In genomic region chr12:91863702-91864101, GRCh38 we compare ENCODE assay signal across 25 cellular contexts.
"Had no signal": no experiment of that assay in that cellular context is flagged by ENCODE, and none has a peak within 500 bp of the region (broad histone marks: within the 10 kb centered on the region; RNA-seq: fewer than 3 reads in every experiment).

No MANE protein-coding gene starts in this region.

- H3K4me1 ChIP-seq: colonic mucosa, esophagus squamous epithelium, left lung, right lobe of liver, thyroid gland had no signal

- DNase-seq: colonic mucosa; effector CD8-positive, alpha-beta T cell; esophagus squamous epithelium; foreskin melanocyte; glutamatergic neuron; heart right ventricle; hippocampal formation; left cardiac atrium; left lung; mesendoderm; midbrain; natural killer cell; right lobe of liver; stimulated activated CD4-positive, alpha-beta T cell treated with anti-CD3 and anti-CD28 coated beads, Interleukin-12 subunit alpha, Interleukin-12 subunit beta, amount 100 ng/mL, for 4 hours; stimulated activated CD4-positive, alpha-beta T cell treated with anti-CD3 and anti-CD28 coated beads, Interleukin-1b, Interleukin-23, amount 100 ng/mL, for 48 hours; stimulated activated CD4-positive, alpha-beta T cell treated with anti-CD3 and anti-CD28 coated beads, Interleukin-4, amount 100 ng/mL, for 24 hours; stimulated activated naive CD4-positive, alpha-beta T cell treated with Interleukin-2 at 50 U/mL for 16 hours; stomach; thyroid gland had no signal

- ATAC-seq: heart right ventricle; left cardiac atrium; left lung; natural killer cell; right lobe of liver; stimulated activated effector memory CD8-positive, alpha-beta T cell treated with anti-CD3 and anti-CD28 coated beads, Interleukin-12 subunit alpha, Interleukin-12 subunit beta, amount 100 ng/mL, for 72 hours had no signal

- H3K9me3 ChIP-seq: colonic mucosa, esophagus squamous epithelium, heart right ventricle, left lung, right lobe of liver, stomach, thyroid gland had no signal

- H3K9me3 Mint-ChIP-seq: dendritic cell treated with granulocyte-macrophage colony-stimulating factor and Interleukin-4, amounts not matched to agents 40 ng/mL and 50 ng/mL, for 4 days; type B pancreatic cell had no signal

- H3K36me3 Mint-ChIP-seq: natural killer cell; stimulated activated effector memory CD8-positive, alpha-beta T cell treated with anti-CD3 and anti-CD28 coated beads, Interleukin-12 subunit alpha, Interleukin-12 subunit beta, amount 100 ng/mL, for 72 hours had no signal

- H3K27ac ChIP-seq: colonic mucosa, esophagus squamous epithelium, heart right ventricle, left lung, parathyroid adenoma, right lobe of liver, stomach, thyroid gland had no signal

- H3K27ac Mint-ChIP-seq: dendritic cell treated with granulocyte-macrophage colony-stimulating factor and Interleukin-4, amounts not matched to agents 40 ng/mL and 50 ng/mL, for 4 days; natural killer cell; progenitor cell of endocrine pancreas; stimulated activated effector memory CD8-positive, alpha-beta T cell treated with anti-CD3 and anti-CD28 coated beads, Interleukin-12 subunit alpha, Interleukin-12 subunit beta, amount 100 ng/mL, for 72 hours; type B pancreatic cell had no signal

- H3K27me3 ChIP-seq: colonic mucosa, esophagus squamous epithelium, heart right ventricle, left lung, right lobe of liver, stomach, thyroid gland had no signal

- H3K36me3 ChIP-seq: colonic mucosa, esophagus squamous epithelium, heart right ventricle, left lung, right lobe of liver, stomach, thyroid gland had no signal

- H3K4me3 Mint-ChIP-seq: dendritic cell treated with granulocyte-macrophage colony-stimulating factor and Interleukin-4, amounts not matched to agents 40 ng/mL and 50 ng/mL, for 4 days; natural killer cell; stimulated activated effector memory CD8-positive, alpha-beta T cell treated with anti-CD3 and anti-CD28 coated beads, Interleukin-12 subunit alpha, Interleukin-12 subunit beta, amount 100 ng/mL, for 72 hours; type B pancreatic cell had no signal

- H3K4me3 ChIP-seq: colonic mucosa, esophagus squamous epithelium, heart right ventricle, left lung, right lobe of liver, smooth muscle cell, stomach, thyroid gland had no signal

- H3K27me3 Mint-ChIP-seq: dendritic cell treated with granulocyte-macrophage colony-stimulating factor and Interleukin-4, amounts not matched to agents 40 ng/mL and 50 ng/mL, for 4 days; progenitor cell of endocrine pancreas; type B pancreatic cell had no signal
